13 cellular contexts compared by ENCODE assay signal in genomic region chr2:217953011-217953481, GRCh38. TPM values are rescaled to one million over a fixed set of nuclear protein-coding genes. Genes with fewer than 3 reads are reported as not detected.
A peak's percentile ranks its signal among the peaks of the same experiment; 100 is the strongest.
DNase-seq lines count a peak whose midpoint lies in the region; ATAC-seq and TF ChIP-seq lines count a peak whose summit lies in the region.
"Had no signal": no experiment of that assay in that cellular context is flagged by ENCODE, and none has a peak within 500 bp of the region (broad histone marks: within the 10 kb centered on the region; RNA-seq: fewer than 3 reads in every experiment).

No MANE protein-coding gene starts in this region.

- H3K27ac Mint-ChIP-seq in osteocyte (ENCODE audit: unreplicated experiment), result peak overlapping the region; percentile 34

- no peak overlapping the region for H3K9ac ChIP-seq in duodenal mucosa (ENCODE audit: low read depth in 1 of 2, low read length in 2 of 2)

- peaks cover 65% of the 10 kb centered on the region for H3K4me1 Mint-ChIP-seq in osteocyte (ENCODE audit: unreplicated experiment)

- no peaks in the 10 kb centered on the region for H3K27me3 ChIP-seq in duodenal mucosa (ENCODE audit: control insufficient read depth in 1 of 2, insufficient read depth in 2 of 2, low read length in 2 of 2)
- no peaks in the 10 kb centered on the region for H3K27me3 ChIP-seq in left ventricle myocardium inferior (ENCODE audit: low read depth)
- H3K27me3 ChIP-seq in tibial nerve, result no peaks in the 10 kb centered on the region

- H3K9me3 ChIP-seq in duodenal mucosa (ENCODE audit: control insufficient read depth in 1 of 2, low read length in 2 of 2) (no peaks in the 10 kb centered on the region), left ventricle myocardium inferior (replicated peaks) (no peaks in the 10 kb centered on the region), tibial nerve (no peaks in the 10 kb centered on the region)

- H3K36me3 Mint-ChIP-seq in osteocyte (ENCODE audit: unreplicated experiment), result peaks cover 15% of the 10 kb centered on the region

- no peak for TF ChIP-seq POLR2A in tibial nerve (IDR thresholded peaks at IDR 0.05)

- TF ChIP-seq CTCF in left ventricle myocardium inferior (IDR thresholded peaks at IDR 0.05; ENCODE audit: borderline replicate concordance) (no peak), osteocyte (IDR thresholded peaks at IDR 0.05) (no peak), tibial nerve (IDR thresholded peaks at IDR 0.05) (no peak)

- H3K4me3 ChIP-seq in duodenal mucosa (ENCODE audit: low read depth in 1 of 2, low read length in 2 of 2) (no peak overlapping the region), left ventricle myocardium inferior (peak overlapping the region; percentile 7), tibial nerve (no peak overlapping the region)

- H3K9me3 Mint-ChIP-seq in osteocyte (ENCODE audit: unreplicated experiment), result no peaks in the 10 kb centered on the region

- ATAC-seq in GM18873 (IDR thresholded peaks at IDR 0.05; ENCODE audit: low FRiP score, unreplicated experiment), result no peak
- ATAC-seq: Panc1 had no signal

- H3K27ac ChIP-seq in duodenal mucosa (ENCODE audit: low read depth, low read length) (peak overlapping the region; percentile 30), left ventricle myocardium inferior (replicated peaks) (peak overlapping the region; percentile 91), tibial nerve (peak overlapping the region; percentile 79 to 93 (median 86))

- no peak overlapping the region for H3K4me3 Mint-ChIP-seq in osteocyte (ENCODE audit: unreplicated experiment)

- H3K4me1 ChIP-seq in duodenal mucosa (ENCODE audit: control insufficient read depth in 1 of 2, insufficient read depth in 2 of 2, low read length in 2 of 2) (peaks cover 9 to 13% of the 10 kb centered on the region in 2 donors), left ventricle myocardium inferior (peaks cover 98% of the 10 kb centered on the region), tibial nerve (peaks cover 4 to 86% (median 62%) of the 10 kb centered on the region in 4 donors)

- 24 to 33% methylated on average over 6 of the region's 7 CpGs for WGBS in tibial nerve, 2 donors

- DNase-seq in left ventricle myocardium inferior (peak; percentile 71), osteocyte (ENCODE audit: extremely low spot score, unreplicated experiment) (no peak), tibial nerve (ENCODE audit: low spot score in 2 of 2) (peak; percentile 39 to 54), iPS-NIHi11 (ENCODE audit: low spot score) (no peak), GM03348 (ENCODE audit: low spot score) (no peak)
- DNase-seq: activated gamma-delta T cell; IMR-90; MV-4-11; NCI-H2081 treated with DMSO at 0.1 percent for 48 hours; stimulated activated CD4-positive, alpha-beta T cell treated with anti-CD3 and anti-CD28 coated beads, Interleukin-4, amount 100 ng/mL, for 4 hours had no signal

- H3K27me3 Mint-ChIP-seq in osteocyte (ENCODE audit: unreplicated experiment), result no peaks in the 10 kb centered on the region

- H3K36me3 ChIP-seq in duodenal mucosa (ENCODE audit: control insufficient read depth in 1 of 2, insufficient read depth in 2 of 2, low read length in 2 of 2), result no peaks in the 10 kb centered on the region
- H3K36me3 ChIP-seq in left ventricle myocardium inferior, result no peaks in the 10 kb centered on the region
- H3K36me3 ChIP-seq in tibial nerve, result no peaks in the 10 kb centered on the region

- intact Hi-C loops in left ventricle myocardium inferior (cut with micrococcal nuclease), result loop anchor here (5.0 kb wide), 1 partner anchor 34 kb away; no protein-coding TSS in a partner anchor

- peak in 1 of 2 donors; percentile 84 for TF ChIP-seq EP300 in tibial nerve (IDR thresholded peaks at IDR 0.05)

RNA-seq across cellular contexts. Expression of gene TNS1, which starts 49.7 kb away (rescaled TPM):
- total RNA-seq in left ventricle myocardium inferior (828 TPM), osteocyte (80.8 and 82.5 TPM in 2 replicates), tibial nerve (100 to 1,000 TPM; 461 to 648 (median 565) TPM)

Comparison
In these comparisons a context has a peak if more than half of its experiments do, and no peak if none do; other contexts are left out.
1. H3K27ac ChIP-seq: peak in every context shown above with its lines; median percentile 91 in left ventricle myocardium inferior; 86 in tibial nerve; 30 in duodenal mucosa.
2. DNase-seq: peak in left ventricle myocardium inferior (single experiment) and tibial nerve (2 of 2); none in osteocyte (single experiment), iPS-NIHi11 (single experiment) and GM03348 (single experiment).